In genomic region chr1:24551290-24551859, GRCh38 we compare ENCODE assay signal across 24 cellular contexts. TPM values are rescaled to one million over a fixed set of nuclear protein-coding genes. Genes with fewer than 3 reads are reported as not detected.
DNase-seq lines count a peak whose midpoint lies in the region; ATAC-seq and TF ChIP-seq lines count a peak whose summit lies in the region.
"Had no signal": no experiment of that assay in that cellular context is flagged by ENCODE, and none has a peak within 500 bp of the region (broad histone marks: within the 10 kb centered on the region; RNA-seq: fewer than 3 reads in every experiment).

No MANE protein-coding gene starts in this region.

- peaks cover 4% of the 10 kb centered on the region for H3K4me1 Mint-ChIP-seq in chondrocyte (ENCODE audit: low read depth)

- no peaks in the 10 kb centered on the region for H3K9me2 ChIP-seq in DOHH2 (replicated peaks; ENCODE audit: control insufficient read depth, low read length)

- H3K27ac ChIP-seq in DOHH2 (ENCODE audit: low read depth, low read length) (no peak overlapping the region), HEK293 (ENCODE audit: extremely low read depth, low read depth, low read length) (no peak overlapping the region), prostate gland (no peak overlapping the region)
- H3K27ac ChIP-seq: esophagus squamous epithelium, PC-9, SJSA1 had no signal

- DNase-seq in chondrocyte (ENCODE audit: low spot score), result peak; percentile 24
- peak in 2 of 3 donors; percentile 45 to 63 for DNase-seq in mucosa of descending colon
- DNase-seq in middle frontal gyrus (ENCODE audit: extremely low spot score, low spot score), result no peak
- DNase-seq in OCI-M1 (lab: John Stamatoyannopoulos, UW), result no peak
- DNase-seq in prostate gland (ENCODE audit: low spot score), result no peak
- DNase-seq in NCI-H1930 (lab: John Stamatoyannopoulos, UW), result no peak
- DNase-seq: activated naive CD4-positive, alpha-beta T cell treated with anti-CD3 and anti-CD28 coated beads for 36 hours; amniotic stem cell; CD4-positive, alpha-beta memory T cell; DMS153; esophagus squamous epithelium; GF-D8; hypothalamus; NCI-H1417 treated with DMSO at 0.1 percent for 48 hours; PC-9; stimulated activated CD8-positive, alpha-beta memory T cell treated with anti-CD3 and anti-CD28 coated beads, Interleukin-4, amount 100 ng/mL, for 48 hours; T-cell; trophoblast cell had no signal

- no peak overlapping the region for H3K27ac Mint-ChIP-seq in chondrocyte (ENCODE audit: unreplicated experiment)
- H3K27ac Mint-ChIP-seq: activated naive CD4-positive, alpha-beta T cell treated with anti-CD3 and anti-CD28 coated beads for 36 hours; activated T-cell treated with anti-CD3 and anti-CD28 coated beads, Interleukin-2, amount 50 U/mL, for 24 hours; CD4-positive, alpha-beta memory T cell; T-cell had no signal

- H3K27me3 ChIP-seq in DOHH2 (ENCODE audit: control insufficient read depth, low read length), result peaks cover 6% of the 10 kb centered on the region
- no peaks in the 10 kb centered on the region for H3K27me3 ChIP-seq in prostate gland (replicated peaks; ENCODE audit: insufficient read depth)
- H3K27me3 ChIP-seq: breast epithelium had no signal

- 64% methylated on average over 9 of the region's 9 CpGs for WGBS in prostate gland

- CTCF ChIA-PET in HEK293 (lab: Yijun Ruan, JAX), result interaction anchor here (1.2 kb wide), 2 partner anchors 10 to 36 kb away, joined by 5 to 6 read pairs; no protein-coding TSS in a partner anchor

- peaks cover 30% of the 10 kb centered on the region for H3K27me3 Mint-ChIP-seq in chondrocyte (ENCODE audit: low read depth)
- H3K27me3 Mint-ChIP-seq: CD4-positive, alpha-beta memory T cell had no signal

- no peak overlapping the region for H3K4me3 Mint-ChIP-seq in chondrocyte (ENCODE audit: unreplicated experiment)
- H3K4me3 Mint-ChIP-seq: activated naive CD4-positive, alpha-beta T cell treated with anti-CD3 and anti-CD28 coated beads for 36 hours; activated T-cell treated with anti-CD3 and anti-CD28 coated beads, Interleukin-2, amount 50 U/mL, for 24 hours; CD4-positive, alpha-beta memory T cell; neural crest cell; T-cell had no signal

- no peak for TF ChIP-seq POLR2A in prostate gland (IDR thresholded peaks at IDR 0.05)

- TF ChIP-seq CTCF in DOHH2 (IDR thresholded peaks at IDR 0.05; ENCODE audit: low read depth, low read length, poor library complexity, severe bottlenecking), result no peak
- no peak for TF ChIP-seq CTCF in HEK293 (tag by site-specific recombination; IDR thresholded peaks at IDR 0.05)
- TF ChIP-seq CTCF in chondrocyte (IDR thresholded peaks at IDR 0.05), result no peak
- no peak for TF ChIP-seq CTCF in mucosa of descending colon (IDR thresholded peaks at IDR 0.05)
- no peak for TF ChIP-seq CTCF in prostate gland (IDR thresholded peaks at IDR 0.05)

- ATAC-seq in mucosa of descending colon, result peak; percentile 44
- ATAC-seq: T-cell had no signal

- H3F3A ChIP-seq in DOHH2 (ENCODE audit: control insufficient read depth, insufficient read depth), result peaks cover 9% of the 10 kb centered on the region

- POLR2A ChIA-PET in HEK293 (lab: Yijun Ruan, JAX), result no interaction called here

- no peaks in the 10 kb centered on the region for H3K9me3 ChIP-seq in DOHH2 (ENCODE audit: control insufficient read depth, insufficient read depth, low read length)
- H3K9me3 ChIP-seq in HEK293 (ENCODE audit: control insufficient read depth, insufficient read depth, low read depth, low read length), result no peaks in the 10 kb centered on the region
- H3K9me3 ChIP-seq in mucosa of descending colon, result no peaks in the 10 kb centered on the region
- no peaks in the 10 kb centered on the region for H3K9me3 ChIP-seq in prostate gland
- H3K9me3 ChIP-seq: breast epithelium, esophagus squamous epithelium, SJSA1 had no signal

- H3K9me3 Mint-ChIP-seq in chondrocyte (ENCODE audit: low read depth), result no peaks in the 10 kb centered on the region
- H3K9me3 Mint-ChIP-seq: activated naive CD4-positive, alpha-beta T cell treated with anti-CD3 and anti-CD28 coated beads for 36 hours; activated T-cell treated with anti-CD3 and anti-CD28 coated beads, Interleukin-2, amount 50 U/mL, for 24 hours; CD4-positive, alpha-beta memory T cell; neural crest cell; T-cell had no signal

- H3K36me3 Mint-ChIP-seq in chondrocyte (ENCODE audit: low read depth), result no peaks in the 10 kb centered on the region
- H3K36me3 Mint-ChIP-seq: CD4-positive, alpha-beta memory T cell; T-cell had no signal

- no peaks in the 10 kb centered on the region for H4K20me1 ChIP-seq in DOHH2 (ENCODE audit: control insufficient read depth, insufficient read depth, low read depth, low read length)

- H3K4me1 ChIP-seq in DOHH2 (ENCODE audit: control insufficient read depth, low read length) (peaks cover 67% of the 10 kb centered on the region), HEK293 (ENCODE audit: control insufficient read depth, insufficient read depth, low read length) (no peaks in the 10 kb centered on the region), mucosa of descending colon (ENCODE audit: low read depth) (peaks cover 9% of the 10 kb centered on the region), prostate gland (replicated peaks) (no peaks in the 10 kb centered on the region)
- H3K4me1 ChIP-seq: breast epithelium, SJSA1 had no signal

- H3K36me3 ChIP-seq in DOHH2 (ENCODE audit: control insufficient read depth, low read length) (no peaks in the 10 kb centered on the region), HEK293 (ENCODE audit: control insufficient read depth in 2 of 2, insufficient read depth in 1 of 2, low read length in 2 of 2) (no peaks in the 10 kb centered on the region), mucosa of descending colon (ENCODE audit: low read depth) (no peaks in the 10 kb centered on the region), prostate gland (no peaks in the 10 kb centered on the region)
- H3K36me3 ChIP-seq: breast epithelium, esophagus squamous epithelium, SJSA1 had no signal

- H3K79me2 ChIP-seq in DOHH2 (ENCODE audit: control insufficient read depth, low read length), result no peaks in the 10 kb centered on the region

- intact Hi-C loops in mucosa of descending colon (cut with DNase I, micrococcal nuclease) (no loop called here), prostate gland (cut with DNase I) (no loop called here)

- no peak overlapping the region for H3K4me3 ChIP-seq in DOHH2 (ENCODE audit: low read length)
- no peak overlapping the region for H3K4me3 ChIP-seq in HEK293 (ENCODE audit: low read depth, low read length)
- H3K4me3 ChIP-seq in mucosa of descending colon, result no peak overlapping the region
- H3K4me3 ChIP-seq in prostate gland, result no peak overlapping the region
- H3K4me3 ChIP-seq: breast epithelium, esophagus squamous epithelium, PC-9, SJSA1 had no signal

- peak overlapping the region; percentile 1 for H3K4me2 ChIP-seq in DOHH2 (ENCODE audit: low read length)
- H3K4me2 ChIP-seq: PC-9 had no signal

TF ChIP-seq in HEK293, 187 proteins besides CTCF, POLR2A, EP300 and RAD21:
- TF ChIP-seq ZFP41 (tag by site-specific recombination; IDR thresholded peaks at IDR 0.05; ENCODE audit: borderline replicate concordance), result no peak
- TF ChIP-seq ZNF248 (tag by site-specific recombination; IDR thresholded peaks at IDR 0.05), result no peak
- TF ChIP-seq ZNF768 (tag by site-specific recombination; IDR thresholded peaks at IDR 0.05), result peak; percentile 81; the same call in 1 of the 2 replicates
- no peak for TF ChIP-seq ZNF350 (tag by site-specific recombination; IDR thresholded peaks at IDR 0.05)
- no peak for TF ChIP-seq REPIN1 (tag by site-specific recombination; IDR thresholded peaks at IDR 0.05; ENCODE audit: low read depth)
- no peak for TF ChIP-seq ZNF214 (tag by site-specific recombination; IDR thresholded peaks at IDR 0.05; ENCODE audit: borderline replicate concordance)

RNA-seq across cellular contexts. Expression of gene NCMAP, which starts 4.5 kb away (rescaled TPM):
- total RNA-seq in chondrocyte (not detected in 3 replicates), mucosa of descending colon (1 to 10 TPM in 2 of 3 donors, under 1 TPM in 1; 0.60 to 1.9 (median 1.9) TPM), prostate gland (1 to 10 TPM; 2.0 to 7.7 TPM)
- total RNA-seq: CD4-positive, alpha-beta memory T cell; neural crest cell had no signal

RNA-seq across cellular contexts. Expression of gene RCAN3, which starts 48.7 kb away (rescaled TPM):
- total RNA-seq in chondrocyte, result 14.5 to 16.2 TPM (median 15.2 TPM) in 3 replicates
- 10 to 100 TPM in 2 of 3 donors, 1 to 10 TPM in 1; 9.2 to 15.0 (median 12.8) TPM for total RNA-seq in mucosa of descending colon
- 100 to 1,000 TPM in 1 of 2 donors, 10 to 100 TPM in 1; 50.8 to 238 TPM for total RNA-seq in prostate gland

Comparison
In these comparisons a context has a peak if more than half of its experiments do, and no peak if none do; other contexts are left out.
1. DNase-seq: peak in chondrocyte (single experiment) and mucosa of descending colon (2 of 3); none in middle frontal gyrus (single experiment), OCI-M1 (single experiment), prostate gland (single experiment) and NCI-H1930 (0 of 2).